Comparison of ENCODE assay signal across 19 cellular contexts in the genomic region with DNA sequence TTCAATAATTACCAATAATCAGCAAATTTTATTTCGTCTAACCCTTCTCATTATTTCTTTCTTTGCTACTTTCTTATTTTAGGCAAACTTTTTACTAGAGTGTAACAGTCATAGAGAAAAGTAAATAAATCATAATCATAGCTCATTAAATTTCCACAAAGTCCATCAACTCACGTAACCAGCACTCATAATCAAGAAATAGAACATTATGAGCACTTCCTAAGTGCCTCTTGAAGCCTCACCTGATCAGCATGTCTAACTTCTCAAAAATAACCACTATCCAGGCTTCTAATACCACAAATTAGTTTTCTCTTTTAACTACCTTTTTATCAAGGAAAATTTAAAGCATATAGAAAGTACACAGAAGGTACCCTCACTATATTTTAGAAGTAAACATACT.
"Had no signal": no experiment of that assay in that cellular context is flagged by ENCODE, and none has a peak within 500 bp of the region (broad histone marks: within the 10 kb centered on the region; RNA-seq: fewer than 3 reads in every experiment).

No MANE protein-coding gene starts in this region.

- H3K27ac ChIP-seq: SJSA1, SK-N-MC had no signal

- H3K4me1 ChIP-seq: SJSA1 had no signal

- H3K9me3 ChIP-seq: MG63, SJSA1 had no signal

- H3K36me3 ChIP-seq: SJSA1 had no signal

- H3K27me3 ChIP-seq: MG63, SJSA1 had no signal

- DNase-seq: Karpas-422, KG1, MG63, NCI-H1092, NCI-H187, NCI-H2029, NCI-H2081 treated with DMSO at 0.1 percent for 48 hours, NCI-H2171, NCI-H226, NCI-H446, NCI-H510A, NCI-H524 treated with DMSO at 0.1 percent for 48 hours, NCI-H69, NCI-H774, Right ventricle myocardium superior, RPMI8226, SIG-M5 had no signal

- H3K4me3 ChIP-seq: MG63, SJSA1, SK-N-MC had no signal
